Comparison of ENCODE assay signal across 1 cellular context in genomic region chr12:125220404-125221273, GRCh38.
A peak's percentile ranks its signal among the peaks of the same experiment; 100 is the strongest.
TF ChIP-seq lines count a peak whose summit lies in the region.

No MANE protein-coding gene starts in this region.

TF ChIP-seq in HEK293, 187 proteins besides CTCF, POLR2A, EP300 and RAD21 (continued from another document and continues in another):
- TF ChIP-seq EGR2 (tag by site-specific recombination; IDR thresholded peaks at IDR 0.05; ENCODE audit: low read depth) (no peak), ZNF621 (tag by site-specific recombination; IDR thresholded peaks at IDR 0.05) (no peak), HIC1 (tag by site-specific recombination; IDR thresholded peaks at IDR 0.05) (no peak), ZFHX2 (tag by site-specific recombination; conservative IDR thresholded peaks at IDR 0.05) (no peak), ZNF654 (tag by site-specific recombination; IDR thresholded peaks at IDR 0.05; ENCODE audit: low read depth) (no peak), ZNF175 (tag by site-specific recombination; IDR thresholded peaks at IDR 0.05) (no peak), ZFP69B (tag by site-specific recombination; IDR thresholded peaks at IDR 0.05) (no peak), GFI1B (tag by site-specific recombination; IDR thresholded peaks at IDR 0.05) (peak; percentile 42; the same call in 1 of the 2 replicates), ZBTB44 (tag by site-specific recombination; IDR thresholded peaks at IDR 0.05) (no peak), ZBTB26 (tag by site-specific recombination; optimal IDR thresholded peaks at IDR 0.05) (no peak), ZNF791 (tag by site-specific recombination; IDR thresholded peaks at IDR 0.05) (no peak), KLF16 (tag by site-specific recombination; IDR thresholded peaks at IDR 0.05) (peak; percentile 40), ZBTB8A (tag by site-specific recombination; IDR thresholded peaks at IDR 0.05) (no peak), TCF7L2 (IDR thresholded peaks at IDR 0.05; ENCODE audit: borderline replicate concordance, low read depth, low read length) (0 out of 2 replicates have a peak, but pooled peaks have one; percentile 51), ZNF146 (tag by site-specific recombination; IDR thresholded peaks at IDR 0.05) (no peak), ZFP3 (tag by site-specific recombination; IDR thresholded peaks at IDR 0.05; ENCODE audit: low read depth) (peak; percentile 32; the same call in 1 of the 2 replicates), SALL2 (tag by site-specific recombination; IDR thresholded peaks at IDR 0.05; ENCODE audit: borderline replicate concordance) (no peak), SETDB1 (IDR thresholded peaks at IDR 0.05; ENCODE audit: insufficient read length, low read length) (no peak), ZNF169 (tag by site-specific recombination; IDR thresholded peaks at IDR 0.05) (no peak), ZNF529 (tag by site-specific recombination; IDR thresholded peaks at IDR 0.05; ENCODE audit: insufficient replicate concordance) (no peak), MZF1 (tag by site-specific recombination; IDR thresholded peaks at IDR 0.05; ENCODE audit: borderline replicate concordance) (no peak), ZNF449 (tag by site-specific recombination; IDR thresholded peaks at IDR 0.05) (no peak), ZNF324 (tag by site-specific recombination; IDR thresholded peaks at IDR 0.05) (peak; percentile 41; the same call in 1 of the 2 replicates), ELK4 (IDR thresholded peaks at IDR 0.05; ENCODE audit: borderline replicate concordance, low read depth, low read length) (no peak), ZNF362 (tag by site-specific recombination; IDR thresholded peaks at IDR 0.05) (no peak), ZNF112 (tag by site-specific recombination; IDR thresholded peaks at IDR 0.05) (no peak), ZNF138 (tag by site-specific recombination; IDR thresholded peaks at IDR 0.05; ENCODE audit: borderline replicate concordance) (no peak), KLF9 (tag by site-specific recombination; IDR thresholded peaks at IDR 0.05; ENCODE audit: low read depth) (no peak), WT1 (tag by site-specific recombination; IDR thresholded peaks at IDR 0.05) (no peak), ZNF707 (tag by site-specific recombination; IDR thresholded peaks at IDR 0.05) (no peak), ZNF776 (tag by site-specific recombination; IDR thresholded peaks at IDR 0.05; ENCODE audit: borderline replicate concordance) (no peak), ZNF704 (tag by site-specific recombination; IDR thresholded peaks at IDR 0.05) (no peak), FEZF1 (tag by site-specific recombination; IDR thresholded peaks at IDR 0.05) (peak; percentile 33; the same call in 1 of the 2 replicates), SP2 (tag by site-specific recombination; IDR thresholded peaks at IDR 0.05) (no peak), ZNF280D (tag by site-specific recombination; IDR thresholded peaks at IDR 0.05) (0 out of 2 replicates have a peak, but pooled peaks have one; percentile 16), KLF1 (tag by site-specific recombination; IDR thresholded peaks at IDR 0.05) (no peak), ZNF148 (tag by site-specific recombination; IDR thresholded peaks at IDR 0.05; ENCODE audit: borderline replicate concordance) (no peak), ZIC2 (tag by site-specific recombination; IDR thresholded peaks at IDR 0.05) (peak; percentile 97), ZBTB17 (tag by site-specific recombination; IDR thresholded peaks at IDR 0.05) (peak; percentile 78), OSR2 (tag by site-specific recombination; IDR thresholded peaks at IDR 0.05) (peak; percentile 91), ATF2 (tag by site-specific recombination; IDR thresholded peaks at IDR 0.05; ENCODE audit: low read depth) (peak; percentile 57; the same call in 1 of the 2 replicates), ZNF433 (tag by site-specific recombination; IDR thresholded peaks at IDR 0.05; ENCODE audit: low read depth) (no peak), ZNF24 (tag by site-specific recombination; IDR thresholded peaks at IDR 0.05) (no peak), ZNF132 (tag by site-specific recombination; IDR thresholded peaks at IDR 0.05; ENCODE audit: borderline replicate concordance) (no peak), ZNF426 (tag by site-specific recombination; IDR thresholded peaks at IDR 0.05) (no peak), ZBTB21 (tag by site-specific recombination; IDR thresholded peaks at IDR 0.05) (no peak; the same call in 1 of the 2 replicates), ZNF610 (tag by site-specific recombination; IDR thresholded peaks at IDR 0.05; ENCODE audit: borderline replicate concordance) (no peak), ZNF157 (tag by site-specific recombination; IDR thresholded peaks at IDR 0.05) (no peak), ZNF544 (tag by site-specific recombination; IDR thresholded peaks at IDR 0.05) (no peak), SCRT2 (tag by site-specific recombination; IDR thresholded peaks at IDR 0.05) (no peak), ZNF658 (tag by site-specific recombination; IDR thresholded peaks at IDR 0.05) (no peak), ZNF660 (tag by site-specific recombination; IDR thresholded peaks at IDR 0.05) (no peak)
